ENCODE assay signal across 8 cellular contexts in genomic region chr11:12149672-12150225, GRCh38. TPM values are rescaled to one million over a fixed set of nuclear protein-coding genes. Genes with fewer than 3 reads are reported as not detected.
A peak's percentile ranks its signal among the peaks of the same experiment; 100 is the strongest.
DNase-seq lines count a peak whose midpoint lies in the region; ATAC-seq and TF ChIP-seq lines count a peak whose summit lies in the region.

No MANE protein-coding gene starts in this region.

- ATAC-seq in HG02884 (IDR thresholded peaks at IDR 0.05; ENCODE audit: unreplicated experiment) = peak; percentile 90
- peak; percentile 29 for ATAC-seq in sciatic nerve
- no peak for ATAC-seq in HG03520 (IDR thresholded peaks at IDR 0.05; ENCODE audit: unreplicated experiment)
- ATAC-seq in T-cell (replicated peaks in 1 of 4) = no peak

- no peaks in the 10 kb centered on the region for H3K27me3 Mint-ChIP-seq in activated T-cell treated with anti-CD3 and anti-CD28 coated beads, Interleukin-2, amount 50 U/mL, for 24 hours
- H3K27me3 Mint-ChIP-seq in T-cell = no peaks in the 10 kb centered on the region

- no peak for TF ChIP-seq CTCF in GM13976 (IDR thresholded peaks at IDR 0.05; ENCODE audit: borderline replicate concordance, control extremely low read depth, extremely low read depth, insufficient read depth, missing control alignments)

- CTCF ChIA-PET in T-cell (lab: Charles Lee) = no interaction called here

- DNase-seq in GM13976 (ENCODE audit: low spot score) (peak; percentile 62), sciatic nerve (ENCODE audit: low spot score) (no peak), DMS53 treated with DMSO at 0.1 percent for 48 hours (lab: John Stamatoyannopoulos, UW; ENCODE audit: unreplicated experiment) (no peak), T-cell (no peak), SHP77 treated with DMSO at 0.1 percent for 48 hours (lab: John Stamatoyannopoulos, UW) (no peak)
- DNase-seq in activated T-cell treated with anti-CD3 and anti-CD28 coated beads, Interleukin-2, amount 50 U/mL, for 24 hours = peak; percentile 46

- H3K4me3 Mint-ChIP-seq in activated T-cell treated with anti-CD3 and anti-CD28 coated beads, Interleukin-2, amount 50 U/mL, for 24 hours = peak overlapping the region; percentile 65
- H3K4me3 Mint-ChIP-seq in T-cell = no peak overlapping the region

- in situ Hi-C loops in GM13976 (cut with MboI; ENCODE audit: low sequenced_read_pairs, unreplicated experiment) = no loop called here

- POLR2A ChIA-PET in T-cell (lab: Charles Lee) = no interaction called here

- intact Hi-C loops in sciatic nerve (cut with DNase I) = no loop called here

- peaks cover 81% of the 10 kb centered on the region for H3K4me1 Mint-ChIP-seq in activated T-cell treated with anti-CD3 and anti-CD28 coated beads, Interleukin-2, amount 50 U/mL, for 24 hours (ENCODE audit: low read depth)
- H3K4me1 Mint-ChIP-seq in T-cell = peaks cover 34 to 44% (median 40%) of the 10 kb centered on the region in 3 donors

- H3K27ac Mint-ChIP-seq in activated T-cell treated with anti-CD3 and anti-CD28 coated beads, Interleukin-2, amount 50 U/mL, for 24 hours = peak overlapping the region; percentile 97
- no peak overlapping the region for H3K27ac Mint-ChIP-seq in T-cell

- peaks cover 39% of the 10 kb centered on the region for H3K36me3 Mint-ChIP-seq in activated T-cell treated with anti-CD3 and anti-CD28 coated beads, Interleukin-2, amount 50 U/mL, for 24 hours (ENCODE audit: low read depth)
- H3K36me3 Mint-ChIP-seq in T-cell = peaks cover 3% of the 10 kb centered on the region

- H3K9me3 Mint-ChIP-seq in activated T-cell treated with anti-CD3 and anti-CD28 coated beads, Interleukin-2, amount 50 U/mL, for 24 hours = no peaks in the 10 kb centered on the region
- H3K9me3 Mint-ChIP-seq in T-cell = no peaks in the 10 kb centered on the region

RNA-seq across cellular contexts. Expression of gene MICAL2, which starts 39.4 kb away (rescaled TPM):
- total RNA-seq in sciatic nerve (92.4 TPM), T-cell (10 to 100 TPM; 13.7 to 38.7 (median 22.9) TPM)

Comparison
In these comparisons a context has a peak if more than half of its experiments do, and no peak if none do; other contexts are left out.
1. DNase-seq: peak in GM13976 (single experiment) and activated T-cell treated with anti-CD3 and anti-CD28 coated beads, Interleukin-2, amount 50 U/mL, for 24 hours (single experiment); none in sciatic nerve (single experiment), DMS53 treated with DMSO at 0.1 percent for 48 hours (single experiment), T-cell (0 of 34) and SHP77 treated with DMSO at 0.1 percent for 48 hours (single experiment).
2. ATAC-seq: peak in HG02884 (single experiment) and sciatic nerve (single experiment); none in HG03520 (single experiment) and T-cell (0 of 4).